In genomic region chr4:149738156-149738555, GRCh38 we compare ENCODE assay signal across 18 cellular contexts.
"Had no signal": no experiment of that assay in that cellular context is flagged by ENCODE, and none has a peak within 500 bp of the region (broad histone marks: within the 10 kb centered on the region; RNA-seq: fewer than 3 reads in every experiment).

No MANE protein-coding gene starts in this region.

- H2AFZ ChIP-seq: hepatocyte had no signal

- FAIRE-seq: small intestine, urothelium cell line had no signal

- H3K4me3 ChIP-seq: coronary artery, dorsolateral prefrontal cortex, hepatocyte, lung had no signal

- H3K27ac ChIP-seq: coronary artery, dorsolateral prefrontal cortex, hepatocyte had no signal

- H3K4me2 ChIP-seq: hepatocyte had no signal

- H3K27me3 ChIP-seq: hepatocyte had no signal

- DNase-seq: dorsolateral prefrontal cortex; effector CD8-positive, alpha-beta T cell; foreskin melanocyte; head of caudate nucleus; left colon; left ventricle myocardium superior; mesenchymal stem cell; midbrain; naive thymus-derived CD4-positive, alpha-beta T cell; nephron progenitor cell; posterior cingulate gyrus; small intestine; stimulated activated CD4-positive, alpha-beta T cell treated with anti-CD3 and anti-CD28 coated beads, Interleukin-12 subunit alpha, Interleukin-12 subunit beta, amount 100 ng/mL, for 4 hours; stimulated activated naive CD4-positive, alpha-beta T cell had no signal
